Comparison of ENCODE assay signal across 16 cellular contexts in genomic region chr7:4763794-4764185, GRCh38. TPM values are rescaled to one million over a fixed set of nuclear protein-coding genes. Genes with fewer than 3 reads are reported as not detected.
A peak's percentile ranks its signal among the peaks of the same experiment; 100 is the strongest.
DNase-seq lines count a peak whose midpoint lies in the region; ATAC-seq, FAIRE-seq and TF ChIP-seq lines count a peak whose summit lies in the region.
"Had no signal": no experiment of that assay in that cellular context is flagged by ENCODE, and none has a peak within 500 bp of the region (broad histone marks: within the 10 kb centered on the region; RNA-seq: fewer than 3 reads in every experiment).

No MANE protein-coding gene starts in this region.

- TF ChIP-seq RAD21 in K562 (CRISPR knock-in tag; conservative IDR thresholded peaks at IDR 0.05 in 1 of 2, IDR thresholded peaks at IDR 0.05 in 1 of 2) = no peak

- no peaks in the 10 kb centered on the region for H3K4me1 Mint-ChIP-seq in progenitor cell of endocrine pancreas (ENCODE audit: low read depth)
- H3K4me1 Mint-ChIP-seq in activated CD4-positive, alpha-beta T cell treated with anti-CD3 and anti-CD28 coated beads for 36 hours = no peaks in the 10 kb centered on the region
- H3K4me1 Mint-ChIP-seq: CD14-positive monocyte, GM23338 had no signal

- TF ChIP-seq CTCF in K562 (IDR thresholded peaks at IDR 0.05 in 2 of 3, conservative IDR thresholded peaks at IDR 0.05 in 1 of 3; ENCODE audit: insufficient read depth in 2 of 3, low read depth in 1 of 3, low read length in 3 of 3) (no peak), progenitor cell of endocrine pancreas (IDR thresholded peaks at IDR 0.05; ENCODE audit: unreplicated experiment) (no peak)

- 0 out of 2 replicates have a peak, but pooled peaks cover 4% of the 10 kb centered on the region for H4K20me1 ChIP-seq in K562 (replicated peaks; ENCODE audit: control insufficient read depth, insufficient read depth, low read length)

- H3K36me3 ChIP-seq in K562 (ENCODE audit: control insufficient read depth, insufficient read depth, low read length) = peaks cover 67% of the 10 kb centered on the region; the same call in 2 of the 3 replicates

- no peak for TF ChIP-seq POLR2A in K562 (conservative IDR thresholded peaks at IDR 0.05)

- H3K27ac Mint-ChIP-seq in progenitor cell of endocrine pancreas = peak overlapping the region; percentile 45
- H3K27ac Mint-ChIP-seq in activated CD4-positive, alpha-beta T cell treated with anti-CD3 and anti-CD28 coated beads for 36 hours = no peak overlapping the region
- H3K27ac Mint-ChIP-seq: CD8-positive, alpha-beta T cell; GM23338 had no signal

- no TSS peak for BruUV-seq in K562 (replicated peaks; lab: Mats Ljungman, UMichigan)

- POLR2A ChIA-PET in K562 (lab: Yijun Ruan, JAX) = interaction anchor here (1.9 kb wide), 1 partner anchor 12 kb away, joined by 9 read pairs; the partner anchor contains the start of gene AP5Z1
- POLR2A ChIA-PET in activated CD4-positive, alpha-beta T cell treated with anti-CD3 and anti-CD28 coated beads for 36 hours (lab: Charles Lee) = interaction anchor here (0.6 kb wide), 1 partner anchor 9 kb away, joined by 4 read pairs; no protein-coding TSS in a partner anchor

- TF ChIP-seq EP300 in K562 (IDR thresholded peaks at IDR 0.05; ENCODE audit: low read length) = no peak

- CTCF ChIA-PET in K562 (lab: Yijun Ruan, JAX; ENCODE audit: low intra/inter-chr PET ratio) = interaction anchor here (0.6 kb wide), 1 partner anchor 79 kb away, joined by 4 read pairs; no protein-coding TSS in a partner anchor
- CTCF ChIA-PET in activated CD4-positive, alpha-beta T cell treated with anti-CD3 and anti-CD28 coated beads for 36 hours (lab: Charles Lee) = interaction anchor here (0.7 kb wide), 1 partner anchor 28 kb away, joined by 3 read pairs; no protein-coding TSS in a partner anchor

- FAIRE-seq in K562 (lab: Jason Lieb, UNC) (no peak), urothelium cell line (lab: Jason Lieb, UNC) (peak; percentile 65)
- FAIRE-seq: D721Med, GM12891, HTR-8/SVneo had no signal

- no peak overlapping the region for H3K4me3 ChIP-seq in K562
- H3K4me3 ChIP-seq: GM23338, HAP-1 had no signal

- no peaks in the 10 kb centered on the region for H3K27me3 ChIP-seq in K562 (ENCODE audit: control insufficient read depth in 2 of 2, insufficient read depth in 2 of 2, low read length in 2 of 2)

- DNase-seq in DMS53 (lab: John Stamatoyannopoulos, UW) (peak; percentile 24), DMS53 treated with DMSO at 0.1 percent for 48 hours (lab: John Stamatoyannopoulos, UW; ENCODE audit: unreplicated experiment) (no peak), K562 (ENCODE audit: extremely low read depth in 1 of 4, low spot score in 3 of 4) (no peak), progenitor cell of endocrine pancreas (ENCODE audit: low spot score, unreplicated experiment) (no peak), urothelium cell line (ENCODE audit: low spot score) (no peak)
- DNase-seq in activated CD4-positive, alpha-beta T cell treated with anti-CD3 and anti-CD28 coated beads for 36 hours = no peak
- DNase-seq: COR-L47 had no signal

- peaks cover 0 to 15% of the 10 kb centered on the region in 2 experiments; a peak in 1 of 5 replicates for H3K4me1 ChIP-seq in K562 (replicated peaks in 1 of 2; ENCODE audit: control insufficient read depth in 2 of 2, insufficient read depth in 2 of 2, low read length in 2 of 2)
- H3K4me1 ChIP-seq: HAP-1 had no signal

- no peak overlapping the region for H3K4me2 ChIP-seq in K562 (ENCODE audit: insufficient read depth, low read length)
- H3K4me2 ChIP-seq: GM23338 had no signal

- no peaks in the 10 kb centered on the region for H3K9me3 Mint-ChIP-seq in progenitor cell of endocrine pancreas (ENCODE audit: low read depth)
- H3K9me3 Mint-ChIP-seq in activated CD4-positive, alpha-beta T cell treated with anti-CD3 and anti-CD28 coated beads for 36 hours (ENCODE audit: low read depth) = no peaks in the 10 kb centered on the region
- H3K9me3 Mint-ChIP-seq: CD8-positive, alpha-beta T cell; GM23338 had no signal

- H3K27ac ChIP-seq in K562 (ENCODE audit: extremely low read depth, low read depth, low read length) = no peak overlapping the region
- H3K27ac ChIP-seq: 22Rv1 had no signal

- peaks cover 5% of the 10 kb centered on the region for H3K9me1 ChIP-seq in K562 (ENCODE audit: control insufficient read depth, insufficient read depth, low read length)

- no peak overlapping the region for H3K4me3 Mint-ChIP-seq in progenitor cell of endocrine pancreas (ENCODE audit: low read depth)
- H3K4me3 Mint-ChIP-seq in activated CD4-positive, alpha-beta T cell treated with anti-CD3 and anti-CD28 coated beads for 36 hours = no peak overlapping the region
- H3K4me3 Mint-ChIP-seq: CD14-positive monocyte; CD8-positive, alpha-beta T cell; GM23338 had no signal

- H3K9me3 ChIP-seq in K562 (replicated peaks; ENCODE audit: control insufficient read depth, insufficient read depth, low read depth, low read length) = no peaks in the 10 kb centered on the region
- H3K9me3 ChIP-seq: HAP-1 had no signal

- no peak overlapping the region for H2AFZ ChIP-seq in K562 (ENCODE audit: low read depth, low read length)
- H2AFZ ChIP-seq: GM23338 had no signal

- no peaks in the 10 kb centered on the region for H3K79me2 ChIP-seq in K562 (ENCODE audit: control insufficient read depth, insufficient read depth, low read length)

- ATAC-seq in K562 = no peak
- no peak for ATAC-seq in activated CD4-positive, alpha-beta T cell treated with anti-CD3 and anti-CD28 coated beads for 36 hours
- no peak for ATAC-seq in HG02623 (IDR thresholded peaks at IDR 0.05; ENCODE audit: unreplicated experiment)
- ATAC-seq: CD8-positive, alpha-beta T cell; GM23338 had no signal

- intact Hi-C loops in K562 (cut with micrococcal nuclease) = no loop called here
- intact Hi-C loops in activated CD4-positive, alpha-beta T cell treated with anti-CD3 and anti-CD28 coated beads for 36 hours (cut with DNase I, micrococcal nuclease) = no loop called here

- no peaks in the 10 kb centered on the region for H3K27me3 Mint-ChIP-seq in progenitor cell of endocrine pancreas
- H3K27me3 Mint-ChIP-seq in activated CD4-positive, alpha-beta T cell treated with anti-CD3 and anti-CD28 coated beads for 36 hours = no peaks in the 10 kb centered on the region

- 95% methylated on average over 20 of the region's 21 CpGs for WGBS in K562 (ENCODE audit: insufficient coverage, low coverage, missing lambda C conversion rate)

- in situ Hi-C loops in K562 (cut with MboI) = no loop called here

- peaks cover 17% of the 10 kb centered on the region for H3K36me3 Mint-ChIP-seq in progenitor cell of endocrine pancreas (ENCODE audit: insufficient read depth)
- peaks cover 18% of the 10 kb centered on the region for H3K36me3 Mint-ChIP-seq in activated CD4-positive, alpha-beta T cell treated with anti-CD3 and anti-CD28 coated beads for 36 hours (ENCODE audit: low read depth)

- H3K9ac ChIP-seq in K562 (ENCODE audit: insufficient read depth in 1 of 2, low read depth in 2 of 2, low read length in 2 of 2) = peak overlapping the region in 1 of 2 experiments; percentile 1; a peak in 1 of 4 replicates

TF ChIP-seq in K562, 482 proteins besides CTCF, POLR2A, EP300 and RAD21:
- TF ChIP-seq MIER1 (IDR thresholded peaks at IDR 0.05; ENCODE audit: low read depth) (no peak), RBM22 (IDR thresholded peaks at IDR 0.05; ENCODE audit: low read depth, low read length, poor library complexity, severe bottlenecking) (peak; percentile 5), GTF2F1 (IDR thresholded peaks at IDR 0.05; ENCODE audit: low read depth, low read length) (no peak)
- TF ChIP-seq, protein P1, sequence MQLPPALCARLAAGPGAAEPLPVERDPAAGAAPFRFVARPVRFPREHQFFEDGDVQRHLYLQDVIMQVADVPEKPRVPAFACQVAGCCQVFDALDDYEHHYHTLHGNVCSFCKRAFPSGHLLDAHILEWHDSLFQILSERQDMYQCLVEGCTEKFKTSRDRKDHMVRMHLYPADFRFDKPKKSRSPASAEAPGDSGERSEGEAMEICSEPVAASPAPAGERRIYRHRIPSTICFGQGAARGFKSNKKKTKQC (CRISPR knock-in tag; IDR thresholded peaks at IDR 0.05) = no peak
TF ChIP-seq in K562: peak in this region for 1.

RNA-seq across cellular contexts. Expression of gene AP5Z1, which starts 11.6 kb away (rescaled TPM):
- 41.6 and 134 TPM in 2 replicates for total RNA-seq in K562 (2011; cell fraction: chromatin; rRNA removed; ENCODE audit: low replicate concordance)
- 104 and 127 TPM in 2 replicates for total RNA-seq in K562 (2011; cell fraction: nucleolus; rRNA removed)
- total RNA-seq in K562 (2011; cell fraction: nucleoplasm; rRNA removed) = 53.1 and 59.0 TPM in 2 replicates
- total RNA-seq in K562 (2014; rRNA removed) (19.8 and 23.1 TPM in 2 replicates), K562 (2014; rRNA removed; fragmentation: Illumina TruSeq; extraction: Trizol) (2.7 and 3.3 TPM in 2 replicates), K562 (2015; rRNA removed; fragmentation: Illumina TruSeq; extraction: Trizol) (11.1 and 12.6 TPM in 2 replicates), K562 (2021) (25.6 and 31.1 TPM in 2 replicates), progenitor cell of endocrine pancreas (41.0 and 42.8 TPM in 2 replicates)
- polyA plus RNA-seq in K562 (2011; rRNA removed) (6.4 and 13.9 TPM in 2 replicates), K562 (2014; fragmentation: Illumina TruSeq; extraction: Trizol) (4.1 and 9.6 TPM in 2 replicates), K562 (2014; fragmentation: Nextera tagmentation; extraction: Ambion mirVana) (under 1 TPM; 0.06 to 0.98 TPM), K562 (2014; rRNA removed) (22.1 and 26.3 TPM in 2 replicates)
- polyA plus RNA-seq in K562 (2011; cell fraction: cytosol; rRNA removed) = 8.3 and 24.8 TPM in 2 replicates
- polyA plus RNA-seq in K562 (2011; cell fraction: nucleus; rRNA removed) = 60.3 and 105 TPM in 2 replicates
- polyA plus RNA-seq in K562 (2012) = 21.4 and 42.0 TPM in 2 replicates
- 2.1 and 3.0 TPM in 2 replicates for polyA minus RNA-seq in K562 (2011; rRNA and poly(A)+ RNA removed)
- 8.8 and 9.3 TPM in 2 replicates for polyA minus RNA-seq in K562 (2011; cell fraction: cytosol; rRNA and poly(A)+ RNA removed)
- 28.7 and 31.2 TPM in 2 replicates for polyA minus RNA-seq in K562 (2011; cell fraction: nucleus; rRNA and poly(A)+ RNA removed)
- total RNA-seq in activated CD4-positive, alpha-beta T cell treated with anti-CD3 and anti-CD28 coated beads for 36 hours = 10 to 100 TPM; 21.0 to 26.4 TPM
